ENCODE assay signal across 8 cellular contexts in genomic region chrX:123859409-123859827, GRCh38. TPM values are rescaled to one million over a fixed set of nuclear protein-coding genes. Genes with fewer than 3 reads are reported as not detected.
DNase-seq lines count a peak whose midpoint lies in the region; ATAC-seq, FAIRE-seq and TF ChIP-seq lines count a peak whose summit lies in the region.

No MANE protein-coding gene starts in this region.

- WGBS in adipose tissue, 3 donors, result 0 to 29% (median 0%) methylated on average over 13 of the region's 13 CpGs
- WGBS in hepatocyte (ENCODE audit: low lambda C conversion rate, missing lambda C conversion rate), result 28% methylated on average over 6 of the region's 13 CpGs

- DNase-seq in GM18507 (ENCODE audit: extremely low spot score, insufficient read length, low read depth) (no peak), NCI-H446 (lab: John Stamatoyannopoulos, UW) (peak; percentile 64 to 84), hepatocyte (ENCODE audit: low spot score) (no peak), retinal pigment epithelial cell (ENCODE audit: low read depth) (no peak), hepatic stellate cell (ENCODE audit: low spot score) (no peak), ecto neural progenitor cell (ENCODE audit: low spot score) (no peak)

- no peaks in the 10 kb centered on the region for H4K20me1 ChIP-seq in hepatocyte (ENCODE audit: insufficient read depth, poor library complexity, severe bottlenecking)

- H3K36me3 ChIP-seq in hepatocyte (replicated peaks; ENCODE audit: insufficient read depth, low read depth), result no peaks in the 10 kb centered on the region

- peak; percentile 9 for FAIRE-seq in GM18507 (lab: Jason Lieb, UNC)

- ATAC-seq in HG03025 (IDR thresholded peaks at IDR 0.05; ENCODE audit: low FRiP score, unreplicated experiment), result peak; percentile 27

- H3K4me3 ChIP-seq in hepatocyte (peak overlapping the region; percentile 44), retinal pigment epithelial cell (ENCODE audit: low read length) (peak overlapping the region; percentile 72)

- peak overlapping the region; percentile 49 for H2AFZ ChIP-seq in hepatocyte

- H3K27ac ChIP-seq in adipose tissue (ENCODE audit: low read depth, low read length), result peak overlapping the region; percentile 97
- peak overlapping the region; percentile 96 for H3K27ac ChIP-seq in hepatocyte

- peaks cover 4% of the 10 kb centered on the region for H3K4me1 ChIP-seq in hepatocyte (ENCODE audit: insufficient read depth)

- no peaks in the 10 kb centered on the region for H3K9me3 ChIP-seq in hepatocyte (ENCODE audit: low read depth)

- no peaks in the 10 kb centered on the region for H3K27me3 ChIP-seq in hepatocyte

- peak overlapping the region; percentile 75 for H3K4me2 ChIP-seq in hepatocyte

- H3K79me2 ChIP-seq in hepatocyte, result peaks cover 35% of the 10 kb centered on the region

- TF ChIP-seq CTCF in hepatocyte (IDR thresholded peaks at IDR 0.05; ENCODE audit: poor library complexity) (no peak), retinal pigment epithelial cell (conservative IDR thresholded peaks at IDR 0.05; ENCODE audit: low read depth, low read length) (no peak)

- no peaks in the 10 kb centered on the region for H3K9me2 ChIP-seq in hepatocyte (replicated peaks; ENCODE audit: insufficient read depth)

RNA-seq across cellular contexts. Expression of gene XIAP, which starts 0.4 kb away (rescaled TPM):
- polyA plus RNA-seq in adipose tissue (10 to 100 TPM in 1 of 3 donors, 1 to 10 TPM in 2; 7.3 to 11.2 (median 8.1) TPM), hepatocyte (7.9 and 13.7 TPM in 2 replicates)
- 36.1 and 38.1 TPM in 2 replicates for total RNA-seq in hepatocyte

Comparison
In these comparisons a context has a peak if more than half of its experiments do, and no peak if none do; other contexts are left out.
1. DNase-seq: peak in NCI-H446 (2 of 2); none in GM18507 (single experiment), hepatocyte (single experiment), retinal pigment epithelial cell (single experiment), hepatic stellate cell (single experiment) and ecto neural progenitor cell (single experiment).